In the genomic region with DNA sequence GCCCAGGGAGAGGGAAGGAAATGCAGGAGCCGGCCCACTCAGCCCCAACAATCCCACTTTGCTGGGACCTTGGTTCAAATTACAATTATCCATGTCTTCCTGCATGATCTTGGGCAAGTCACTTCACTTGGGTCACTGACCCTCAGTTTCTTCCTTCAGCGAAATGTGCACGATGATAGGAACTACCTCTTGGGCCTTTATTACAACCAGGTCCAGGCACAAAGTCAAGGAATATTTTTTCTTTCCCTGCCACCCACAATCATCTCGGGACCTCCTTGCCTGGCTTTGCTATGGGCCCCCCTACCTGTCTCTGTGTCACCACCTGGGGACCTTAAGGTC, we compare ENCODE assay signal across 2 cellular contexts.
TF ChIP-seq lines count a peak whose summit lies in the region.

No MANE protein-coding gene starts in this region.

TF ChIP-seq in SK-N-SH, 30 proteins besides CTCF, POLR2A, EP300 and RAD21 (continued from another document):
- TF ChIP-seq RCOR1 (IDR thresholded peaks at IDR 0.05; ENCODE audit: low read length): no peak
- no peak for TF ChIP-seq EZH2phosphoT487 (IDR thresholded peaks at IDR 0.05; ENCODE audit: borderline replicate concordance, low read depth)
- TF ChIP-seq, protein P1, sequence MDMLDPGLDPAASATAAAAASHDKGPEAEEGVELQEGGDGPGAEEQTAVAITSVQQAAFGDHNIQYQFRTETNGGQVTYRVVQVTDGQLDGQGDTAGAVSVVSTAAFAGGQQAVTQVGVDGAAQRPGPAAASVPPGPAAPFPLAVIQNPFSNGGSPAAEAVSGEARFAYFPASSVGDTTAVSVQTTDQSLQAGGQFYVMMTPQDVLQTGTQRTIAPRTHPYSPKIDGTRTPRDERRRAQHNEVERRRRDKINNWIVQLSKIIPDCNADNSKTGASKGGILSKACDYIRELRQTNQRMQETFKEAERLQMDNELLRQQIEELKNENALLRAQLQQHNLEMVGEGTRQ (IDR thresholded peaks at IDR 0.05; ENCODE audit: borderline replicate concordance, low read depth, low read length): no peak
- TF ChIP-seq CHD2 (IDR thresholded peaks at IDR 0.05; ENCODE audit: low read length, partially characterized antibody): no peak
- no peak for TF ChIP-seq SIN3A (IDR thresholded peaks at IDR 0.05; ENCODE audit: borderline replicate concordance, low read depth, low read length)
- no peak for TF ChIP-seq MEF2A (IDR thresholded peaks at IDR 0.05; ENCODE audit: borderline replicate concordance, low read depth)
- no peak for TF ChIP-seq GATA2 (CRISPR knock-in tag; IDR thresholded peaks at IDR 0.05)
- no peak for TF ChIP-seq TCF12 (IDR thresholded peaks at IDR 0.05)
- no peak for TF ChIP-seq MXI1 (IDR thresholded peaks at IDR 0.05; ENCODE audit: low read depth, low read length)
- TF ChIP-seq, protein P2, sequence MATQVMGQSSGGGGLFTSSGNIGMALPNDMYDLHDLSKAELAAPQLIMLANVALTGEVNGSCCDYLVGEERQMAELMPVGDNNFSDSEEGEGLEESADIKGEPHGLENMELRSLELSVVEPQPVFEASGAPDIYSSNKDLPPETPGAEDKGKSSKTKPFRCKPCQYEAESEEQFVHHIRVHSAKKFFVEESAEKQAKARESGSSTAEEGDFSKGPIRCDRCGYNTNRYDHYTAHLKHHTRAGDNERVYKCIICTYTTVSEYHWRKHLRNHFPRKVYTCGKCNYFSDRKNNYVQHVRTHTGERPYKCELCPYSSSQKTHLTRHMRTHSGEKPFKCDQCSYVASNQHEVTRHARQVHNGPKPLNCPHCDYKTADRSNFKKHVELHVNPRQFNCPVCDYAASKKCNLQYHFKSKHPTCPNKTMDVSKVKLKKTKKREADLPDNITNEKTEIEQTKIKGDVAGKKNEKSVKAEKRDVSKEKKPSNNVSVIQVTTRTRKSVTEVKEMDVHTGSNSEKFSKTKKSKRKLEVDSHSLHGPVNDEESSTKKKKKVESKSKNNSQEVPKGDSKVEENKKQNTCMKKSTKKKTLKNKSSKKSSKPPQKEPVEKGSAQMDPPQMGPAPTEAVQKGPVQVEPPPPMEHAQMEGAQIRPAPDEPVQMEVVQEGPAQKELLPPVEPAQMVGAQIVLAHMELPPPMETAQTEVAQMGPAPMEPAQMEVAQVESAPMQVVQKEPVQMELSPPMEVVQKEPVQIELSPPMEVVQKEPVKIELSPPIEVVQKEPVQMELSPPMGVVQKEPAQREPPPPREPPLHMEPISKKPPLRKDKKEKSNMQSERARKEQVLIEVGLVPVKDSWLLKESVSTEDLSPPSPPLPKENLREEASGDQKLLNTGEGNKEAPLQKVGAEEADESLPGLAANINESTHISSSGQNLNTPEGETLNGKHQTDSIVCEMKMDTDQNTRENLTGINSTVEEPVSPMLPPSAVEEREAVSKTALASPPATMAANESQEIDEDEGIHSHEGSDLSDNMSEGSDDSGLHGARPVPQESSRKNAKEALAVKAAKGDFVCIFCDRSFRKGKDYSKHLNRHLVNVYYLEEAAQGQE (IDR thresholded peaks at IDR 0.05; ENCODE audit: low read depth, low read length): no peak
- TF ChIP-seq FOXJ3 (CRISPR knock-in tag; IDR thresholded peaks at IDR 0.05): no peak
- TF ChIP-seq SMC3 (IDR thresholded peaks at IDR 0.05; ENCODE audit: low read depth, low read length): no peak
- TF ChIP-seq TAF1 (IDR thresholded peaks at IDR 0.05; ENCODE audit: borderline replicate concordance, low read depth, low read length): no peak

TF ChIP-seq in SK-N-SH treated with all-trans-retinoic acid at 6 μM for 48 hours, 23 proteins besides CTCF, POLR2A, EP300 and RAD21 (continued from another document):
- TF ChIP-seq, protein P3, sequence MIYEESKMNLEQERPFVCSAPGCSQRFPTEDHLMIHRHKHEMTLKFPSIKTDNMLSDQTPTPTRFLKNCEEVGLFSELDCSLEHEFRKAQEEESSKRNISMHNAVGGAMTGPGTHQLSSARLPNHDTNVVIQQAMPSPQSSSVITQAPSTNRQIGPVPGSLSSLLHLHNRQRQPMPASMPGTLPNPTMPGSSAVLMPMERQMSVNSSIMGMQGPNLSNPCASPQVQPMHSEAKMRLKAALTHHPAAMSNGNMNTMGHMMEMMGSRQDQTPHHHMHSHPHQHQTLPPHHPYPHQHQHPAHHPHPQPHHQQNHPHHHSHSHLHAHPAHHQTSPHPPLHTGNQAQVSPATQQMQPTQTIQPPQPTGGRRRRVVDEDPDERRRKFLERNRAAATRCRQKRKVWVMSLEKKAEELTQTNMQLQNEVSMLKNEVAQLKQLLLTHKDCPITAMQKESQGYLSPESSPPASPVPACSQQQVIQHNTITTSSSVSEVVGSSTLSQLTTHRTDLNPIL (CRISPR knock-in tag; IDR thresholded peaks at IDR 0.05; ENCODE audit: low read depth): no peak
- TF ChIP-seq ESRRG (CRISPR knock-in tag; IDR thresholded peaks at IDR 0.05) (no peak), PPARA (CRISPR knock-in tag; IDR thresholded peaks at IDR 0.05; ENCODE audit: borderline replicate concordance) (no peak)
- TF ChIP-seq, protein P4, sequence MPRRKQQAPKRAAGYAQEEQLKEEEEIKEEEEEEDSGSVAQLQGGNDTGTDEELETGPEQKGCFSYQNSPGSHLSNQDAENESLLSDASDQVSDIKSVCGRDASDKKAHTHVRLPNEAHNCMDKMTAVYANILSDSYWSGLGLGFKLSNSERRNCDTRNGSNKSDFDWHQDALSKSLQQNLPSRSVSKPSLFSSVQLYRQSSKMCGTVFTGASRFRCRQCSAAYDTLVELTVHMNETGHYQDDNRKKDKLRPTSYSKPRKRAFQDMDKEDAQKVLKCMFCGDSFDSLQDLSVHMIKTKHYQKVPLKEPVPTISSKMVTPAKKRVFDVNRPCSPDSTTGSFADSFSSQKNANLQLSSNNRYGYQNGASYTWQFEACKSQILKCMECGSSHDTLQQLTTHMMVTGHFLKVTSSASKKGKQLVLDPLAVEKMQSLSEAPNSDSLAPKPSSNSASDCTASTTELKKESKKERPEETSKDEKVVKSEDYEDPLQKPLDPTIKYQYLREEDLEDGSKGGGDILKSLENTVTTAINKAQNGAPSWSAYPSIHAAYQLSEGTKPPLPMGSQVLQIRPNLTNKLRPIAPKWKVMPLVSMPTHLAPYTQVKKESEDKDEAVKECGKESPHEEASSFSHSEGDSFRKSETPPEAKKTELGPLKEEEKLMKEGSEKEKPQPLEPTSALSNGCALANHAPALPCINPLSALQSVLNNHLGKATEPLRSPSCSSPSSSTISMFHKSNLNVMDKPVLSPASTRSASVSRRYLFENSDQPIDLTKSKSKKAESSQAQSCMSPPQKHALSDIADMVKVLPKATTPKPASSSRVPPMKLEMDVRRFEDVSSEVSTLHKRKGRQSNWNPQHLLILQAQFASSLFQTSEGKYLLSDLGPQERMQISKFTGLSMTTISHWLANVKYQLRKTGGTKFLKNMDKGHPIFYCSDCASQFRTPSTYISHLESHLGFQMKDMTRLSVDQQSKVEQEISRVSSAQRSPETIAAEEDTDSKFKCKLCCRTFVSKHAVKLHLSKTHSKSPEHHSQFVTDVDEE (CRISPR knock-in tag; IDR thresholded peaks at IDR 0.05): no peak
- TF ChIP-seq, protein P5, sequence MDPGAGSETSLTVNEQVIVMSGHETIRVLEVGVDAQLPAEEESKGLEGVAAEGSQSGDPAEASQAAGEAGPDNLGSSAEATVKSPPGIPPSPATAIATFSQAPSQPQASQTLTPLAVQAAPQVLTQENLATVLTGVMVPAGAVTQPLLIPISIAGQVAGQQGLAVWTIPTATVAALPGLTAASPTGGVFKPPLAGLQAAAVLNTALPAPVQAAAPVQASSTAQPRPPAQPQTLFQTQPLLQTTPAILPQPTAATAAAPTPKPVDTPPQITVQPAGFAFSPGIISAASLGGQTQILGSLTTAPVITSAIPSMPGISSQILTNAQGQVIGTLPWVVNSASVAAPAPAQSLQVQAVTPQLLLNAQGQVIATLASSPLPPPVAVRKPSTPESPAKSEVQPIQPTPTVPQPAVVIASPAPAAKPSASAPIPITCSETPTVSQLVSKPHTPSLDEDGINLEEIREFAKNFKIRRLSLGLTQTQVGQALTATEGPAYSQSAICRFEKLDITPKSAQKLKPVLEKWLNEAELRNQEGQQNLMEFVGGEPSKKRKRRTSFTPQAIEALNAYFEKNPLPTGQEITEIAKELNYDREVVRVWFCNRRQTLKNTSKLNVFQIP (CRISPR knock-in tag; IDR thresholded peaks at IDR 0.05; ENCODE audit: borderline replicate concordance, low read depth): no peak
